Comparison of ENCODE assay signal across 13 cellular contexts in genomic region chr13:67438465-67438864, GRCh38.
DNase-seq lines count a peak whose midpoint lies in the region; ATAC-seq and TF ChIP-seq lines count a peak whose summit lies in the region.
"Had no signal": no experiment of that assay in that cellular context is flagged by ENCODE, and none has a peak within 500 bp of the region (broad histone marks: within the 10 kb centered on the region; RNA-seq: fewer than 3 reads in every experiment).

No MANE protein-coding gene starts in this region.

- TF ChIP-seq POLR2A in erythroblast (IDR thresholded peaks at IDR 0.05; ENCODE audit: low read length), result no peak

- no peak overlapping the region for H3K4me3 ChIP-seq in NT2/D1 (ENCODE audit: insufficient read length, low read depth)
- H3K4me3 ChIP-seq: adrenal gland had no signal

- CTCF ChIA-PET in HEK293T (lab: Yijun Ruan, JAX) (no interaction called here), Calu3 (lab: Charles Lee) (no interaction called here)

- no peak for TF ChIP-seq CTCF in mesothelial cell of epicardium (IDR thresholded peaks at IDR 0.05; ENCODE audit: unreplicated experiment)
- no peak for TF ChIP-seq CTCF in Calu3 (IDR thresholded peaks at IDR 0.05; ENCODE audit: unreplicated experiment)

- DNase-seq in COR-L47 (lab: John Stamatoyannopoulos, UW), result peak; percentile 25
- DNase-seq in HEK293T (ENCODE audit: extremely low spot score), result peak; percentile 58
- peak; percentile 2 for DNase-seq in NT2/D1 (ENCODE audit: low read depth, low spot score)
- DNase-seq in erythroblast (lab: John Stamatoyannopoulos, UW), result peak; percentile 3 to 5
- DNase-seq in LoVo (ENCODE audit: low spot score), result no peak
- DNase-seq in mesothelial cell of epicardium (ENCODE audit: low spot score in 2 of 2, unreplicated experiment in 2 of 2), result no peak
- no peak for DNase-seq in Calu3
- DNase-seq: activated CD8-positive, alpha-beta T cell treated with anti-CD3 and anti-CD28 coated beads, Interleukin-2, amount 10 ng/mL, durations not matched to agents 7 days and 5 days; adrenal gland; nephron progenitor cell; SIG-M5; stimulated activated naive CD4-positive, alpha-beta T cell treated with Interleukin-2 at 50 U/mL for 16 hours had no signal

- peaks cover 27% of the 10 kb centered on the region for H3K4me1 Mint-ChIP-seq in mesothelial cell of epicardium
- no peaks in the 10 kb centered on the region for H3K4me1 Mint-ChIP-seq in Calu3 (ENCODE audit: low read depth, unreplicated experiment)
- H3K4me1 Mint-ChIP-seq: nephron progenitor cell had no signal

- no peaks in the 10 kb centered on the region for H3K36me3 ChIP-seq in NT2/D1 (ENCODE audit: insufficient read depth, insufficient read length, low read length)
- H3K36me3 ChIP-seq: adrenal gland had no signal

- intact Hi-C loops in Calu3 (cut with micrococcal nuclease; ENCODE audit: unreplicated experiment), result no loop called here

- no peak overlapping the region for H3K9ac ChIP-seq in NT2/D1 (ENCODE audit: insufficient read length, low read depth)

- H3K36me3 Mint-ChIP-seq in mesothelial cell of epicardium, result no peaks in the 10 kb centered on the region
- H3K36me3 Mint-ChIP-seq in Calu3 (ENCODE audit: insufficient read depth, unreplicated experiment), result no peaks in the 10 kb centered on the region

- H3K27me3 Mint-ChIP-seq in mesothelial cell of epicardium (ENCODE audit: low read depth) (no peaks in the 10 kb centered on the region), Calu3 (ENCODE audit: unreplicated experiment) (no peaks in the 10 kb centered on the region)

- BruUV-seq in Calu3 (replicated peaks; lab: Mats Ljungman, UMichigan), result no TSS peak

- H3K4me3 Mint-ChIP-seq in mesothelial cell of epicardium, result no peak overlapping the region
- no peak overlapping the region for H3K4me3 Mint-ChIP-seq in Calu3 (ENCODE audit: low read depth, unreplicated experiment)
- H3K4me3 Mint-ChIP-seq: activated CD8-positive, alpha-beta T cell treated with anti-CD3 and anti-CD28 coated beads, Interleukin-2, amount 10 ng/mL, durations not matched to agents 7 days and 5 days; nephron progenitor cell had no signal

- POLR2A ChIA-PET in HEK293T (lab: Yijun Ruan, JAX), result no interaction called here

- H3K27ac Mint-ChIP-seq in mesothelial cell of epicardium (no peak overlapping the region), Calu3 (ENCODE audit: unreplicated experiment) (no peak overlapping the region)
- H3K27ac Mint-ChIP-seq: activated CD8-positive, alpha-beta T cell treated with anti-CD3 and anti-CD28 coated beads, Interleukin-2, amount 10 ng/mL, durations not matched to agents 7 days and 5 days; nephron progenitor cell had no signal

- no peaks in the 10 kb centered on the region for H3K27me3 ChIP-seq in NT2/D1 (ENCODE audit: insufficient read depth, insufficient read length)
- H3K27me3 ChIP-seq: adrenal gland had no signal

- H3K9me3 ChIP-seq in NT2/D1 (ENCODE audit: insufficient read depth, low read length), result no peaks in the 10 kb centered on the region
- H3K9me3 ChIP-seq: adrenal gland had no signal

- no peaks in the 10 kb centered on the region for H3K4me1 ChIP-seq in NT2/D1 (ENCODE audit: insufficient read depth, insufficient read length)
- H3K4me1 ChIP-seq: adrenal gland had no signal

- no peaks in the 10 kb centered on the region for H3K9me3 Mint-ChIP-seq in mesothelial cell of epicardium
- no peaks in the 10 kb centered on the region for H3K9me3 Mint-ChIP-seq in Calu3 (ENCODE audit: low read depth, unreplicated experiment)
- H3K9me3 Mint-ChIP-seq: nephron progenitor cell had no signal

- ATAC-seq in GM21360 (IDR thresholded peaks at IDR 0.05; ENCODE audit: unreplicated experiment), result no peak
- ATAC-seq: activated CD8-positive, alpha-beta T cell treated with anti-CD3 and anti-CD28 coated beads, Interleukin-2, amount 10 ng/mL, durations not matched to agents 7 days and 5 days had no signal

TF ChIP-seq in HEK293T, 16 proteins besides CTCF, POLR2A, EP300 and RAD21:
- TF ChIP-seq PKNOX1 (IDR thresholded peaks at IDR 0.05) (peak; percentile 61), CTBP1 (IDR thresholded peaks at IDR 0.05; ENCODE audit: borderline replicate concordance) (no peak), FOXA1 (IDR thresholded peaks at IDR 0.05) (no peak), HDGF (IDR thresholded peaks at IDR 0.05; ENCODE audit: borderline replicate concordance) (no peak), BHLHE40 (IDR thresholded peaks at IDR 0.05; ENCODE audit: borderline replicate concordance) (no peak), ZNF384 (IDR thresholded peaks at IDR 0.05) (no peak), SUZ12 (IDR thresholded peaks at IDR 0.05) (no peak)

Comparison
In these comparisons a context has a peak if more than half of its experiments do, and no peak if none do; other contexts are left out.
1. DNase-seq: peak in COR-L47 (single experiment), HEK293T (single experiment), NT2/D1 (single experiment) and erythroblast (2 of 2); none in LoVo (single experiment), mesothelial cell of epicardium (0 of 2) and Calu3 (single experiment).